23 cellular contexts compared by ENCODE assay signal in the genomic region with DNA sequence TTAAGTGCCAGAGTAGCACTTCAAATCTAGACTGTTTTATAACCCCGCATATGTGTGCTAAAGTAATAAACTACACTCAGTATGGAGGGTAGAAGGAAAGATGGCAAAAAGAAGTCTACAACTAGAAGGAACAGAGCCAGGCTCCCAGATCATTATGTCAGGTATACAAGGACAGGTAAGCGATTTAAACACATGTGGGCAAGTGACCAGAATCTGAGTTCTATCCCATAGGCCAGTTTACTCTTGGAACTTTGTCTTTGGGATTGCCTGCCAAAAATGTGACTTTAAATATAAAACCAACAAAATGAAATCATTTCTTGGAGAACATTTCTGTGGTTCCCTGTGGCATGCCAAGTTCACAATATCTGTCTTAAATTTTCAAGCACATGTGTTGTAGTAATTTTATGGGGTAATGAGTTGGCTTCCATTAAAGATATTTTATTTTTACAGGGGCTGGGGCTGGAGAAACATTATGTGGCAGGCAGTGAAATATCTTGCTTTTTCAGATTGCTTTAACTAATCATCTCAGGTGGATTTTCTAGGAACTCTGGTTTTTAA.
"Had no signal": no experiment of that assay in that cellular context is flagged by ENCODE, and none has a peak within 500 bp of the region (broad histone marks: within the 10 kb centered on the region; RNA-seq: fewer than 3 reads in every experiment).

No MANE protein-coding gene starts in this region.

- DNase-seq: activated CD4-positive, alpha-beta T cell treated with anti-CD3 and anti-CD28 coated beads for 36 hours; activated CD4-positive, alpha-beta T cell treated with anti-CD3 and anti-CD28 coated beads, Interleukin-2, amount 50 U/mL, for 48 hours; activated gamma-delta T cell treated with Interleukin-2 at 50 U/mL for 16 hours; amniotic stem cell; brain microvascular endothelial cell; central memory CD4-positive, alpha-beta T cell; effector CD4-positive, alpha-beta T cell; foreskin melanocyte; kidney; left ventricle myocardium inferior; mammary epithelial cell; occipital lobe; retina; stimulated activated CD4-positive, alpha-beta T cell treated with anti-CD3 and anti-CD28 coated beads, Interleukin-12 subunit alpha, Interleukin-12 subunit beta, amount 100 ng/mL, for 4 hours; stimulated activated CD4-positive, alpha-beta T cell treated with anti-CD3 and anti-CD28 coated beads, Interleukin-1b, Interleukin-23, amount 100 ng/mL, for 48 hours; stimulated activated CD8-positive, alpha-beta memory T cell treated with anti-CD3 and anti-CD28 coated beads, Interleukin-4, amount 100 ng/mL, for 48 hours; stimulated activated naive CD4-positive, alpha-beta T cell treated with Interleukin-2 at 50 U/mL for 16 hours; T-cell; thyroid gland had no signal

- H3K9me3 ChIP-seq: esophagus muscularis mucosa, thyroid gland had no signal

- H3K36me3 ChIP-seq: brain microvascular endothelial cell, esophagus muscularis mucosa, left ventricle myocardium inferior, thyroid gland had no signal

- H3K27me3 ChIP-seq: brain microvascular endothelial cell, esophagus muscularis mucosa, thyroid gland had no signal

- ATAC-seq: activated CD4-positive, alpha-beta T cell treated with anti-CD3 and anti-CD28 coated beads for 36 hours; activated naive CD4-positive, alpha-beta T cell treated with anti-CD3 and anti-CD28 coated beads, Interleukin-2, amount 50 U/mL, for 72 hours; T-cell; WTC11 had no signal

- H3K27ac ChIP-seq: brain microvascular endothelial cell, coronary artery, esophagus muscularis mucosa, left ventricle myocardium inferior, thyroid gland had no signal

- H3K4me1 ChIP-seq: esophagus muscularis mucosa, left ventricle myocardium inferior, thyroid gland had no signal

- H3K4me3 ChIP-seq: coronary artery, esophagus muscularis mucosa, left ventricle myocardium inferior, thyroid gland had no signal
